ENCODE assay signal across 15 cellular contexts in genomic region chr19:49758292-49758691, GRCh38. TPM values are rescaled to one million over a fixed set of nuclear protein-coding genes. Genes with fewer than 3 reads are reported as not detected.
DNase-seq lines count a peak whose midpoint lies in the region; ATAC-seq, FAIRE-seq and TF ChIP-seq lines count a peak whose summit lies in the region.
"Had no signal": no experiment of that assay in that cellular context is flagged by ENCODE, and none has a peak within 500 bp of the region (broad histone marks: within the 10 kb centered on the region; RNA-seq: fewer than 3 reads in every experiment).

No MANE protein-coding gene starts in this region.

- H3K27me3 ChIP-seq in Loucy (ENCODE audit: insufficient read depth, low read length, poor library complexity, severe bottlenecking) (no peaks in the 10 kb centered on the region), K562 (ENCODE audit: control insufficient read depth in 2 of 2, insufficient read depth in 2 of 2, low read length in 2 of 2) (no peaks in the 10 kb centered on the region), mesenchymal stem cell (ENCODE audit: control insufficient read depth in 1 of 2, insufficient read depth in 1 of 2, low read length in 2 of 2) (no peaks in the 10 kb centered on the region), left ventricle myocardium inferior (ENCODE audit: low read depth) (no peaks in the 10 kb centered on the region)
- H3K27me3 ChIP-seq: BLaER1 had no signal

- H3K4me1 Mint-ChIP-seq in stimulated activated memory B cell treated with anti-CD40 and anti-IgM and Interleukin-4, amounts not matched to agents 10 μg/mL and 1 μg/mL and 100 μg/mL, for 72 hours = no peaks in the 10 kb centered on the region

- H4K8ac ChIP-seq in mesenchymal stem cell (ENCODE audit: low read length) = peak overlapping the region; percentile 10

- H2AK5ac ChIP-seq in mesenchymal stem cell (ENCODE audit: low read length, severe bottlenecking) = peak overlapping the region; percentile 35

- in situ Hi-C loops in K562 (cut with MboI) = no loop called here

- 0 out of 3 replicates have a peak overlapping the region, but pooled peaks have one; percentile 21 for H3K27ac ChIP-seq in K562 (ENCODE audit: extremely low read depth, low read depth, low read length)
- no peak overlapping the region for H3K27ac ChIP-seq in mesenchymal stem cell (ENCODE audit: low read length, poor library complexity, severe bottlenecking)
- no peak overlapping the region for H3K27ac ChIP-seq in left ventricle myocardium inferior (replicated peaks)
- H3K27ac ChIP-seq: BLaER1, PC-9 had no signal

- H2AFZ ChIP-seq in Loucy (ENCODE audit: low read length) (peak overlapping the region; percentile 67; the same call in 1 of the 2 replicates), K562 (ENCODE audit: low read depth, low read length) (peak overlapping the region; percentile 29), mesenchymal stem cell (ENCODE audit: low read depth, low read length) (peak overlapping the region; percentile 48)
- H2AFZ ChIP-seq: PC-9 had no signal

- no peaks in the 10 kb centered on the region for H3K4me1 ChIP-seq in Loucy (ENCODE audit: insufficient read depth, low read length, poor library complexity, severe bottlenecking)
- peaks cover 19 to 28% of the 10 kb centered on the region in 2 experiments; a peak in 4 of 5 replicates for H3K4me1 ChIP-seq in K562 (replicated peaks in 1 of 2; ENCODE audit: control insufficient read depth in 2 of 2, insufficient read depth in 2 of 2, low read length in 2 of 2)
- H3K4me1 ChIP-seq in mesenchymal stem cell (ENCODE audit: control insufficient read depth, insufficient read depth, low read depth, low read length) = peaks cover 7% of the 10 kb centered on the region
- H3K4me1 ChIP-seq in left ventricle myocardium inferior = peaks cover 5% of the 10 kb centered on the region
- H3K4me1 ChIP-seq: BLaER1 had no signal

- intact Hi-C loops in K562 (cut with micrococcal nuclease) = no loop called here
- intact Hi-C loops in left ventricle myocardium inferior (cut with micrococcal nuclease) = no loop called here

- CTCF ChIA-PET in K562 (lab: Yijun Ruan, JAX; ENCODE audit: low intra/inter-chr PET ratio) = no interaction called here

- TF ChIP-seq CTCF in Loucy (conservative IDR thresholded peaks at IDR 0.05; ENCODE audit: low read length) (no peak), K562 (IDR thresholded peaks at IDR 0.05 in 2 of 3, conservative IDR thresholded peaks at IDR 0.05 in 1 of 3; ENCODE audit: insufficient read depth in 2 of 3, low read depth in 1 of 3, low read length in 3 of 3) (no peak), left ventricle myocardium inferior (IDR thresholded peaks at IDR 0.05; ENCODE audit: borderline replicate concordance) (no peak)

- peak overlapping the region; percentile 6 for H2BK15ac ChIP-seq in mesenchymal stem cell (ENCODE audit: low read depth, poor library complexity, severe bottlenecking)

- H3K9ac ChIP-seq in Loucy (ENCODE audit: low read depth, low read length, poor library complexity, severe bottlenecking) (no peak overlapping the region), K562 (ENCODE audit: insufficient read depth in 1 of 2, low read depth in 2 of 2, low read length in 2 of 2) (peak overlapping the region in 1 of 2 experiments; percentile 81; a peak in 2 of 4 replicates), mesenchymal stem cell (ENCODE audit: low read length) (peak overlapping the region; percentile 68)
- H3K9ac ChIP-seq: BLaER1 had no signal

- no peak overlapping the region for H3K4me2 ChIP-seq in Loucy (ENCODE audit: low read depth, low read length, poor library complexity, severe bottlenecking)
- peak overlapping the region; percentile 10 for H3K4me2 ChIP-seq in K562 (ENCODE audit: insufficient read depth, low read length)
- no peak overlapping the region for H3K4me2 ChIP-seq in mesenchymal stem cell (ENCODE audit: low read length, poor library complexity, severe bottlenecking)
- H3K4me2 ChIP-seq: BLaER1, PC-9 had no signal

- peak overlapping the region in 1 of 2 experiments; percentile 85 for H3K4ac ChIP-seq in mesenchymal stem cell (ENCODE audit: low read depth in 1 of 2, low read length in 2 of 2)

- no peak overlapping the region for H2BK5ac ChIP-seq in mesenchymal stem cell (ENCODE audit: low read depth, low read length, poor library complexity, severe bottlenecking)

- peaks cover 10% of the 10 kb centered on the region for H3K27me3 Mint-ChIP-seq in stimulated activated memory B cell treated with anti-CD40 and anti-IgM and Interleukin-4, amounts not matched to agents 10 μg/mL and 1 μg/mL and 100 μg/mL, for 72 hours

- H3K27ac Mint-ChIP-seq in stimulated activated memory B cell treated with anti-CD40 and anti-IgM and Interleukin-4, amounts not matched to agents 10 μg/mL and 1 μg/mL and 100 μg/mL, for 72 hours = no peak overlapping the region

- TF ChIP-seq POLR2A in K562 (conservative IDR thresholded peaks at IDR 0.05) = no peak

- peak; percentile 19; the same call in 2 of the 3 replicates for ATAC-seq in K562
- no peak for ATAC-seq in stimulated activated memory B cell treated with anti-CD40 and anti-IgM and Interleukin-4, amounts not matched to agents 10 μg/mL and 1 μg/mL and 100 μg/mL, for 72 hours
- ATAC-seq: activated CD4-positive, CD25-positive, alpha-beta regulatory T cell treated with anti-CD3 and anti-CD28 coated beads, Interleukin-2, amount 50 U/mL, for 24 hours had no signal

- no peak for TF ChIP-seq EP300 in K562 (IDR thresholded peaks at IDR 0.05; ENCODE audit: low read length)

- no peaks in the 10 kb centered on the region for H3K9me2 ChIP-seq in Loucy (replicated peaks; ENCODE audit: low read depth, low read length)

- peak overlapping the region; percentile 4 to 96 for H3K18ac ChIP-seq in mesenchymal stem cell (ENCODE audit: low read depth in 1 of 2, low read length in 2 of 2)

- peaks cover 3% of the 10 kb centered on the region for H3K9me3 Mint-ChIP-seq in stimulated activated memory B cell treated with anti-CD40 and anti-IgM and Interleukin-4, amounts not matched to agents 10 μg/mL and 1 μg/mL and 100 μg/mL, for 72 hours

- WGBS in K562 (ENCODE audit: insufficient coverage, low coverage, missing lambda C conversion rate) = 14% methylated on average over 7 of the region's 7 CpGs
- 10% methylated on average over 7 of the region's 7 CpGs for WGBS in mesenchymal stem cell

- POLR2A ChIA-PET in K562 (lab: Yijun Ruan, JAX) = interaction anchor here (0.5 to 0.8 kb wide), 3 partner anchors 12 to 40 kb away, joined by 3 to 4 read pairs (median 3); no protein-coding TSS in a partner anchor

- BruUV-seq in K562 (replicated peaks; lab: Mats Ljungman, UMichigan) = no TSS peak

- H3K79me1 ChIP-seq in mesenchymal stem cell (replicated peaks; ENCODE audit: low read length, poor library complexity, severe bottlenecking) = no peaks in the 10 kb centered on the region

- H4K91ac ChIP-seq in mesenchymal stem cell (ENCODE audit: low read length) = peak overlapping the region; percentile 6

- H3F3A ChIP-seq in Loucy (ENCODE audit: low read depth) = no peaks in the 10 kb centered on the region

- H3K36me3 ChIP-seq in Loucy (ENCODE audit: insufficient read depth, low read length) (no peaks in the 10 kb centered on the region), K562 (ENCODE audit: control insufficient read depth, insufficient read depth, low read length) (no peaks in the 10 kb centered on the region), mesenchymal stem cell (ENCODE audit: control insufficient read depth in 1 of 2, insufficient read depth in 2 of 2, low read depth in 1 of 2, low read length in 2 of 2) (no peaks in the 10 kb centered on the region), left ventricle myocardium inferior (peaks cover 5% of the 10 kb centered on the region)
- H3K36me3 ChIP-seq: BLaER1 had no signal

- no peak overlapping the region for H3K23ac ChIP-seq in mesenchymal stem cell (ENCODE audit: low read length in 2 of 2)

- no peak for TF ChIP-seq RAD21 in K562 (CRISPR knock-in tag; conservative IDR thresholded peaks at IDR 0.05 in 1 of 2, IDR thresholded peaks at IDR 0.05 in 1 of 2)

- H3K4me3 Mint-ChIP-seq in stimulated activated memory B cell treated with anti-CD40 and anti-IgM and Interleukin-4, amounts not matched to agents 10 μg/mL and 1 μg/mL and 100 μg/mL, for 72 hours = no peak overlapping the region

- H3K4me3 ChIP-seq in Loucy (ENCODE audit: low read length, poor library complexity, severe bottlenecking) (no peak overlapping the region), K562 (no peak overlapping the region), mesenchymal stem cell (ENCODE audit: insufficient read depth in 1 of 2, low read depth in 1 of 2, low read length in 2 of 2) (no peak overlapping the region), left ventricle myocardium inferior (no peak overlapping the region)
- H3K4me3 ChIP-seq: BLaER1, PC-9 had no signal

- no peaks in the 10 kb centered on the region for H3K79me2 ChIP-seq in Loucy (ENCODE audit: insufficient read depth, low read length)
- peaks cover 5% of the 10 kb centered on the region; the same call in 1 of the 3 replicates for H3K79me2 ChIP-seq in K562 (ENCODE audit: control insufficient read depth, insufficient read depth, low read length)

- H3K9me1 ChIP-seq in K562 (ENCODE audit: control insufficient read depth, insufficient read depth, low read length) = no peaks in the 10 kb centered on the region

- H3K9me3 ChIP-seq in Loucy (ENCODE audit: insufficient read depth, low read depth, low read length) = no peaks in the 10 kb centered on the region
- H3K9me3 ChIP-seq in K562 (replicated peaks; ENCODE audit: control insufficient read depth, insufficient read depth, low read depth, low read length) = peaks cover 5% of the 10 kb centered on the region
- H3K9me3 ChIP-seq in mesenchymal stem cell (ENCODE audit: control insufficient read depth, low read length) = peaks cover 6% of the 10 kb centered on the region
- H3K9me3 ChIP-seq in left ventricle myocardium inferior (replicated peaks) = peaks cover 14% of the 10 kb centered on the region

- peak overlapping the region in 1 of 2 experiments; percentile 65 for H3K14ac ChIP-seq in mesenchymal stem cell (ENCODE audit: low read length in 2 of 2)

- no peak for FAIRE-seq in K562 (lab: Jason Lieb, UNC)

- peak overlapping the region; percentile 56 for H2BK120ac ChIP-seq in mesenchymal stem cell (ENCODE audit: low read depth, low read length)

- H4K20me1 ChIP-seq in Loucy (ENCODE audit: insufficient read depth, low read length, poor library complexity, severe bottlenecking) = no peaks in the 10 kb centered on the region
- H4K20me1 ChIP-seq in K562 (replicated peaks; ENCODE audit: control insufficient read depth, insufficient read depth, low read length) = no peaks in the 10 kb centered on the region
- H4K20me1 ChIP-seq: BLaER1 had no signal

- DNase-seq in AG08396 (ENCODE audit: low spot score) (peak; percentile 39), K562 (ENCODE audit: extremely low read depth in 1 of 4, low spot score in 3 of 4) (peak in 2 of 4 experiments; percentile 17 to 45), mesenchymal stem cell (peak; percentile 71), left ventricle myocardium inferior (no peak), epidermal melanocyte (ENCODE audit: insufficient read length, low spot score) (no peak)
- DNase-seq in activated T-cell treated with anti-CD3 and anti-CD28 coated beads, Interleukin-2, amount 50 U/mL, for 48 hours = no peak
- DNase-seq: activated naive CD4-positive, alpha-beta T cell; NCI-H1930; PC-9; stimulated activated CD4-positive, alpha-beta T cell treated with anti-CD3 and anti-CD28 coated beads, Interleukin-4, amount 100 ng/mL, for 4 hours had no signal

- no peaks in the 10 kb centered on the region for H3K36me3 Mint-ChIP-seq in stimulated activated memory B cell treated with anti-CD40 and anti-IgM and Interleukin-4, amounts not matched to agents 10 μg/mL and 1 μg/mL and 100 μg/mL, for 72 hours

- H2BK12ac ChIP-seq in mesenchymal stem cell (ENCODE audit: low read length in 2 of 2) = peak overlapping the region in 1 of 2 experiments; percentile 83

RNA-seq across cellular contexts. Expression of gene TSKS, which starts 4.8 kb away (rescaled TPM):
- total RNA-seq in K562 (2011; cell fraction: chromatin; rRNA removed; ENCODE audit: low replicate concordance) = 3.2 and 5.6 TPM in 2 replicates
- 4.0 and 5.0 TPM in 2 replicates for total RNA-seq in K562 (2011; cell fraction: nucleolus; rRNA removed)
- 2.4 TPM in 2 replicates for total RNA-seq in K562 (2011; cell fraction: nucleoplasm; rRNA removed)
- total RNA-seq in K562 (2014; rRNA removed) (3.3 and 4.5 TPM in 2 replicates), K562 (2014; rRNA removed; fragmentation: Illumina TruSeq; extraction: Trizol) (0.64 and 0.80 TPM in 2 replicates), K562 (2015; rRNA removed; fragmentation: Illumina TruSeq; extraction: Trizol) (1.2 and 1.3 TPM in 2 replicates), K562 (2021) (2.3 and 2.4 TPM in 2 replicates), left ventricle myocardium inferior (0.38 TPM)
- polyA plus RNA-seq in K562 (2011; rRNA removed) (0.75 and 1.4 TPM in 2 replicates), K562 (2014; fragmentation: Illumina TruSeq; extraction: Trizol) (0.70 and 1.2 TPM in 2 replicates), K562 (2014; fragmentation: Nextera tagmentation; extraction: Ambion mirVana) (under 1 TPM; 0.14 to 0.35 TPM), K562 (2014; rRNA removed) (1.9 and 2.2 TPM in 2 replicates)
- polyA plus RNA-seq in K562 (2011; cell fraction: cytosol; rRNA removed) = 1.0 and 1.6 TPM in 2 replicates
- polyA plus RNA-seq in K562 (2011; cell fraction: nucleus; rRNA removed) = 2.7 and 3.3 TPM in 2 replicates
- 2.9 and 4.5 TPM in 2 replicates for polyA plus RNA-seq in K562 (2012)
- 0.42 and 0.49 TPM in 2 replicates for polyA minus RNA-seq in K562 (2011; rRNA and poly(A)+ RNA removed)
- polyA minus RNA-seq in K562 (2011; cell fraction: cytosol; rRNA and poly(A)+ RNA removed) = 0.86 and 1.0 TPM in 2 replicates
- 1.4 and 2.2 TPM in 2 replicates for polyA minus RNA-seq in K562 (2011; cell fraction: nucleus; rRNA and poly(A)+ RNA removed)
- not detected for polyA plus RNA-seq in mesenchymal stem cell (2013, experiment 1 of 2)
- not detected for polyA plus RNA-seq in mesenchymal stem cell (2013, experiment 2 of 2)
- total RNA-seq: PC-9 had no signal
- polyA plus RNA-seq: neural cell had no signal

RNA-seq across cellular contexts. Expression of gene AP2A1, which starts 8.5 kb away (rescaled TPM):
- 142 and 352 TPM in 2 replicates for total RNA-seq in K562 (2011; cell fraction: chromatin; rRNA removed; ENCODE audit: low replicate concordance)
- total RNA-seq in K562 (2011; cell fraction: nucleolus; rRNA removed) = 179 and 183 TPM in 2 replicates
- 173 and 215 TPM in 2 replicates for total RNA-seq in K562 (2011; cell fraction: nucleoplasm; rRNA removed)
- total RNA-seq in K562 (2014; rRNA removed) (77.6 and 109 TPM in 2 replicates), K562 (2014; rRNA removed; fragmentation: Illumina TruSeq; extraction: Trizol) (21.5 and 23.4 TPM in 2 replicates), K562 (2015; rRNA removed; fragmentation: Illumina TruSeq; extraction: Trizol) (29.1 and 31.8 TPM in 2 replicates), K562 (2021) (138 and 150 TPM in 2 replicates), left ventricle myocardium inferior (65.5 TPM)
- polyA plus RNA-seq in K562 (2011; rRNA removed) (31.9 and 75.2 TPM in 2 replicates), K562 (2014; fragmentation: Illumina TruSeq; extraction: Trizol) (47.0 and 81.3 TPM in 2 replicates), K562 (2014; fragmentation: Nextera tagmentation; extraction: Ambion mirVana) (1 to 10 TPM in 1 of 2 experiments, under 1 TPM in 1; 0.55 to 1.5 TPM), K562 (2014; rRNA removed) (89.6 and 91.9 TPM in 2 replicates)
- 57.0 and 118 TPM in 2 replicates for polyA plus RNA-seq in K562 (2011; cell fraction: cytosol; rRNA removed)
- 98.4 and 141 TPM in 2 replicates for polyA plus RNA-seq in K562 (2011; cell fraction: nucleus; rRNA removed)
- polyA plus RNA-seq in K562 (2012) = 97.7 and 117 TPM in 2 replicates
- polyA minus RNA-seq in K562 (2011; rRNA and poly(A)+ RNA removed) = 65.8 and 75.2 TPM in 2 replicates
- 102 and 161 TPM in 2 replicates for polyA minus RNA-seq in K562 (2011; cell fraction: cytosol; rRNA and poly(A)+ RNA removed)
- 54.4 and 66.2 TPM in 2 replicates for polyA minus RNA-seq in K562 (2011; cell fraction: nucleus; rRNA and poly(A)+ RNA removed)
- polyA plus RNA-seq in mesenchymal stem cell (2013, experiment 1 of 2) = 89.2 TPM
- polyA plus RNA-seq in mesenchymal stem cell (2013, experiment 2 of 2) = 87.9 TPM

RNA-seq across cellular contexts. Expression of gene FUZ, which starts 54.8 kb away (rescaled TPM):
- total RNA-seq in K562 (2011; cell fraction: chromatin; rRNA removed; ENCODE audit: low replicate concordance) = 5.3 and 13.3 TPM in 2 replicates
- 8.2 and 9.1 TPM in 2 replicates for total RNA-seq in K562 (2011; cell fraction: nucleolus; rRNA removed)
- total RNA-seq in K562 (2011; cell fraction: nucleoplasm; rRNA removed) = 8.2 and 8.4 TPM in 2 replicates
- total RNA-seq in K562 (2014; rRNA removed) (6.6 and 10.6 TPM in 2 replicates), K562 (2014; rRNA removed; fragmentation: Illumina TruSeq; extraction: Trizol) (1.9 and 3.5 TPM in 2 replicates), K562 (2015; rRNA removed; fragmentation: Illumina TruSeq; extraction: Trizol) (2.9 and 3.8 TPM in 2 replicates), K562 (2021) (6.7 and 7.6 TPM in 2 replicates), left ventricle myocardium inferior (18.3 TPM)
- polyA plus RNA-seq in K562 (2011; rRNA removed) (2.7 and 3.6 TPM in 2 replicates), K562 (2014; fragmentation: Illumina TruSeq; extraction: Trizol) (3.2 and 4.5 TPM in 2 replicates), K562 (2014; fragmentation: Nextera tagmentation; extraction: Ambion mirVana) (under 1 TPM in 1 of 2 experiments, not detected in 1; 0.17 TPM), K562 (2014; rRNA removed) (4.7 and 11.5 TPM in 2 replicates)
- 4.8 and 5.7 TPM in 2 replicates for polyA plus RNA-seq in K562 (2011; cell fraction: cytosol; rRNA removed)
- 7.4 and 9.5 TPM in 2 replicates for polyA plus RNA-seq in K562 (2011; cell fraction: nucleus; rRNA removed)
- 6.3 and 6.4 TPM in 2 replicates for polyA plus RNA-seq in K562 (2012)
- 2.0 and 2.2 TPM in 2 replicates for polyA minus RNA-seq in K562 (2011; rRNA and poly(A)+ RNA removed)
- 2.6 and 6.6 TPM in 2 replicates for polyA minus RNA-seq in K562 (2011; cell fraction: cytosol; rRNA and poly(A)+ RNA removed)
- 1.2 and 3.7 TPM in 2 replicates for polyA minus RNA-seq in K562 (2011; cell fraction: nucleus; rRNA and poly(A)+ RNA removed)
- polyA plus RNA-seq in mesenchymal stem cell (2013, experiment 1 of 2) = 5.5 TPM
- 5.0 TPM for polyA plus RNA-seq in mesenchymal stem cell (2013, experiment 2 of 2)

RNA-seq across cellular contexts. Expression of gene MED25, which starts 59.8 kb away (rescaled TPM):
- total RNA-seq in K562 (2011; cell fraction: chromatin; rRNA removed; ENCODE audit: low replicate concordance) = 109 and 190 TPM in 2 replicates
- total RNA-seq in K562 (2011; cell fraction: nucleolus; rRNA removed) = 97.8 and 99.2 TPM in 2 replicates
- 109 and 111 TPM in 2 replicates for total RNA-seq in K562 (2011; cell fraction: nucleoplasm; rRNA removed)
- 19.3 and 30.1 TPM in 2 replicates for total RNA-seq in K562 (2014; rRNA removed)
- total RNA-seq in K562 (2014; rRNA removed; fragmentation: Illumina TruSeq; extraction: Trizol) = 15.7 and 17.1 TPM in 2 replicates
- total RNA-seq in K562 (2015; rRNA removed; fragmentation: Illumina TruSeq; extraction: Trizol) = 14.5 and 16.0 TPM in 2 replicates
- total RNA-seq in K562 (2021) = 83.5 and 93.9 TPM in 2 replicates
- polyA plus RNA-seq in K562 (2011; rRNA removed) = 23.0 and 31.0 TPM in 2 replicates
- 18.3 and 19.6 TPM in 2 replicates for polyA plus RNA-seq in K562 (2011; cell fraction: cytosol; rRNA removed)
- polyA plus RNA-seq in K562 (2011; cell fraction: nucleus; rRNA removed) = 111 and 131 TPM in 2 replicates
- 57.3 and 63.8 TPM in 2 replicates for polyA plus RNA-seq in K562 (2012)
- polyA plus RNA-seq in K562 (2014; fragmentation: Illumina TruSeq; extraction: Trizol) = 56.7 and 72.9 TPM in 2 replicates
- polyA plus RNA-seq in K562 (2014; fragmentation: Nextera tagmentation; extraction: Ambion mirVana) = 1 to 10 TPM; 4.1 to 4.4 TPM
- 37.8 and 40.3 TPM in 2 replicates for polyA plus RNA-seq in K562 (2014; rRNA removed)
- 20.8 and 22.4 TPM in 2 replicates for polyA minus RNA-seq in K562 (2011; rRNA and poly(A)+ RNA removed)
- polyA minus RNA-seq in K562 (2011; cell fraction: cytosol; rRNA and poly(A)+ RNA removed) = 35.9 and 50.9 TPM in 2 replicates
- 38.8 and 53.6 TPM in 2 replicates for polyA minus RNA-seq in K562 (2011; cell fraction: nucleus; rRNA and poly(A)+ RNA removed)
- polyA plus RNA-seq in mesenchymal stem cell (2013, experiment 1 of 2) = 33.3 TPM
- polyA plus RNA-seq in mesenchymal stem cell (2013, experiment 2 of 2) = 33.3 TPM
- 65.8 TPM for total RNA-seq in left ventricle myocardium inferior

Comparison
In these comparisons a context has a peak if more than half of its experiments do, and no peak if none do; other contexts are left out.
1. DNase-seq: peak in AG08396 (single experiment) and mesenchymal stem cell (single experiment); none in activated T-cell treated with anti-CD3 and anti-CD28 coated beads, Interleukin-2, amount 50 U/mL, for 48 hours (0 of 2), left ventricle myocardium inferior (single experiment) and epidermal melanocyte (single experiment).
2. Peak in every context shown above with its lines, with median percentiles within 50 percentile points of each other: H2AFZ ChIP-seq.